8 cellular contexts compared by ENCODE assay signal in genomic region chr15:78437762-78438594, GRCh38. TPM values are rescaled to one million over a fixed set of nuclear protein-coding genes. Genes with fewer than 3 reads are reported as not detected.
DNase-seq lines count a peak whose midpoint lies in the region; ATAC-seq lines count a peak whose summit lies in the region.

A gene with protein sequence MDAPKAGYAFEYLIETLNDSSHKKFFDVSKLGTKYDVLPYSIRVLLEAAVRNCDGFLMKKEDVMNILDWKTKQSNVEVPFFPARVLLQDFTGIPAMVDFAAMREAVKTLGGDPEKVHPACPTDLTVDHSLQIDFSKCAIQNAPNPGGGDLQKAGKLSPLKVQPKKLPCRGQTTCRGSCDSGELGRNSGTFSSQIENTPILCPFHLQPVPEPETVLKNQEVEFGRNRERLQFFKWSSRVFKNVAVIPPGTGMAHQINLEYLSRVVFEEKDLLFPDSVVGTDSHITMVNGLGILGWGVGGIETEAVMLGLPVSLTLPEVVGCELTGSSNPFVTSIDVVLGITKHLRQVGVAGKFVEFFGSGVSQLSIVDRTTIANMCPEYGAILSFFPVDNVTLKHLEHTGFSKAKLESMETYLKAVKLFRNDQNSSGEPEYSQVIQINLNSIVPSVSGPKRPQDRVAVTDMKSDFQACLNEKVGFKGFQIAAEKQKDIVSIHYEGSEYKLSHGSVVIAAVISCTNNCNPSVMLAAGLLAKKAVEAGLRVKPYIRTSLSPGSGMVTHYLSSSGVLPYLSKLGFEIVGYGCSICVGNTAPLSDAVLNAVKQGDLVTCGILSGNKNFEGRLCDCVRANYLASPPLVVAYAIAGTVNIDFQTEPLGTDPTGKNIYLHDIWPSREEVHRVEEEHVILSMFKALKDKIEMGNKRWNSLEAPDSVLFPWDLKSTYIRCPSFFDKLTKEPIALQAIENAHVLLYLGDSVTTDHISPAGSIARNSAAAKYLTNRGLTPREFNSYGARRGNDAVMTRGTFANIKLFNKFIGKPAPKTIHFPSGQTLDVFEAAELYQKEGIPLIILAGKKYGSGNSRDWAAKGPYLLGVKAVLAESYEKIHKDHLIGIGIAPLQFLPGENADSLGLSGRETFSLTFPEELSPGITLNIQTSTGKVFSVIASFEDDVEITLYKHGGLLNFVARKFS (plus strand): TSS chr15:78438216. CDS start chr15:78438338, 122 bp downstream.

- H3K27ac Mint-ChIP-seq in immature natural killer cell = peak within 1 kb of the TSS; percentile 89 to 96 (median 95)

- ATAC-seq in GM19023 (IDR thresholded peaks at IDR 0.05; ENCODE audit: unreplicated experiment) (peak; percentile 85), HG03280 (IDR thresholded peaks at IDR 0.05; ENCODE audit: unreplicated experiment) (peak; percentile 89)

- peak; percentile 99 for DNase-seq in AG08395 (ENCODE audit: low spot score)
- peak; percentile 93 for DNase-seq in NCI-H345 treated with DMSO at 0.1 percent for 48 hours (lab: John Stamatoyannopoulos, UW; ENCODE audit: unreplicated experiment)
- DNase-seq in activated CD4-positive, CD25-positive, alpha-beta regulatory T cell (lab: John Stamatoyannopoulos, UW) = peak; percentile 93 to 96 (median 94)
- DNase-seq in central memory CD4-positive, alpha-beta T cell = peak; percentile 98
- peak; percentile 98 to 99 (median 99) for DNase-seq in immature natural killer cell
- peak; percentile 98 for DNase-seq in smooth muscle cell of the brain vasculature (ENCODE audit: low read depth, low spot score)

- peak within 1 kb of the TSS; percentile 94 to 99 (median 97) for H3K4me3 Mint-ChIP-seq in immature natural killer cell

- peaks cover 11 to 15% (median 12%) of the 10 kb centered on the region in 3 donors for H3K27me3 Mint-ChIP-seq in immature natural killer cell (ENCODE audit: low read depth in 3 of 3)

- peaks cover 49 to 61% of the 10 kb centered on the region in 2 donors for H3K4me1 Mint-ChIP-seq in immature natural killer cell

- peaks cover 0 to 6% (median 3%) of the 10 kb centered on the region in 3 donors for H3K36me3 Mint-ChIP-seq in immature natural killer cell

- peaks cover 0 to 2% (median 0%) of the 10 kb centered on the region in 6 donors for H3K9me3 Mint-ChIP-seq in immature natural killer cell

RNA-seq across cellular contexts. Expression of the gene that starts here (rescaled TPM):
- polyA plus RNA-seq in immature natural killer cell = 10 to 100 TPM; 10.5 to 30.5 (median 13.8) TPM

Comparison
In these comparisons a context has a peak if more than half of its experiments do, and no peak if none do; other contexts are left out.
1. Peak in every context shown above with its lines: DNase-seq and ATAC-seq.